In the genomic region with DNA sequence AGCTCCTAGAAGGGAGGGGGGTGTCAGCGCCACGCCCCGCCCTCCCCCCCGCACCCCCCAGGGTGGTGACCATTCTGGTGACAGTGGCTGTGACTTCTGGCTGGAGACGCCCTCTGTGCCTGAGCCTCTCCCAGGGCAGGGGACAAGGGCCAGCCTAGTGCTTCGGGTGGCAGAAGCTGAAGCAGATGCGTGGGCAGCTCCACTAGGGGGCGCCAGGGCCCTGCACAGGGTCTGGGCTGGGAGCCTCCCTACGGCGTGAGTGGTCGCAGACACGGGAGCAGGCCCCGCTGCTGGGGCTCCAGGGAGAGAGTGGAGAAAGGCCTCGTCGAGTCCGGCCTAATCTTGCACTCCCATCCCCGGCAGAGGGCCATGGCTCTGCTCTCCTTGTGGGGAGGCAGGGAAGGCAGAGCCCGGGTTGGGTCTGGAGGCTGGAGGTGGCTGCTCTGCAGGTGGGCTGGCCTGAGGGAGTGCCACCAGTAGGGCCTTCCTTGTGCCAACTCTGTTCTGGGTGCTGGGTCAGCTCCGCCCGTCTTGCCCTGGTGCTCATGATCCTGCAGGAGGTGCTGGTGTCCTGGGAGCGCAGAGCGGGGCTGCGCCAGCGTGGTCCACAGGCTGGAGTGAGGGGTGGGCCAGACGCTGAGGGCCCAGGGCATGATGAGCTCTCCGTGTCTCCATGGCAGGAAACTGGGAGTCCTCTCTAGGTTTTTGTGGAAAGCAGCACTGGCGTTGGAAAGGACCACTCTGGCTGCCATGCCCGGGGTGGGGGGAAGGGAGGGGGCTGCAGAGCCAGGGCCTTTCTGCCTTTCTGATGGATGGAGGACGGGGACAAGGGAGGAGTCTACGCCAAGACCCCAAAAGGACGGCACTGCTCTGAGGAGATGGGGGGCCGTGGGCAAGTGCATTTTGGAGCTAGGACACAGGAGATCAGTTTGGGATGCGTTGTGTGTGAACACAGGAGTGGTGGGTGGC, we compare ENCODE assay signal across 7 cellular contexts. TPM values are rescaled to one million over a fixed set of nuclear protein-coding genes. Genes with fewer than 3 reads are reported as not detected.
DNase-seq lines count a peak whose midpoint lies in the region; ATAC-seq and TF ChIP-seq lines count a peak whose summit lies in the region.

No MANE protein-coding gene starts in this region.

- ATAC-seq in HG02798 (IDR thresholded peaks at IDR 0.05; ENCODE audit: poor library complexity, unreplicated experiment): no peak

- peaks cover 31% of the 10 kb centered on the region for H3K4me1 Mint-ChIP-seq in nephron progenitor cell

- H3K4me3 ChIP-seq in uterus: no peak overlapping the region

- no peaks in the 10 kb centered on the region for H3K9me3 Mint-ChIP-seq in nephron progenitor cell

- no peaks in the 10 kb centered on the region for H3K36me3 Mint-ChIP-seq in nephron progenitor cell (ENCODE audit: low read depth)

- TF ChIP-seq CTCF in GM13976 (IDR thresholded peaks at IDR 0.05; ENCODE audit: borderline replicate concordance, control extremely low read depth, extremely low read depth, insufficient read depth, missing control alignments): peak; percentile 85
- peak; percentile 75 for TF ChIP-seq CTCF in nephron progenitor cell (IDR thresholded peaks at IDR 0.05)
- peak; percentile 31 to 45 (median 36) for TF ChIP-seq CTCF in uterus (IDR thresholded peaks at IDR 0.05)

- no peak overlapping the region for H3K4me3 Mint-ChIP-seq in nephron progenitor cell

- peak; percentile 85 for DNase-seq in GM13976 (ENCODE audit: low spot score)
- peak; percentile 20 for DNase-seq in NCI-H345 treated with DMSO at 0.1 percent for 48 hours (lab: John Stamatoyannopoulos, UW; ENCODE audit: unreplicated experiment)
- DNase-seq in activated CD4-positive, alpha-beta T cell treated with anti-CD3 and anti-CD28 coated beads, Interleukin-2, amount 50 U/mL, for 24 hours (ENCODE audit: low read depth in 1 of 2, low spot score in 1 of 2): peak; percentile 30 to 52
- peak; percentile 49 for DNase-seq in effector CD8-positive, alpha-beta T cell (lab: John Stamatoyannopoulos, UW)
- peak; percentile 84 for DNase-seq in nephron progenitor cell
- DNase-seq in uterus: no peak

- no peaks in the 10 kb centered on the region for H3K9me3 ChIP-seq in uterus

- H3K27ac ChIP-seq in uterus: no peak overlapping the region

- H3K27me3 Mint-ChIP-seq in nephron progenitor cell (ENCODE audit: low read depth, poor library complexity): no peaks in the 10 kb centered on the region

- no peaks in the 10 kb centered on the region for H3K36me3 ChIP-seq in uterus

- no peak overlapping the region for H3K27ac Mint-ChIP-seq in nephron progenitor cell

- no peak for TF ChIP-seq POLR2A in uterus (IDR thresholded peaks at IDR 0.05)

- intact Hi-C loops in uterus (cut with DNase I; ENCODE audit: low total_unique reads): loop anchor here (5.0 kb wide), 1 partner anchor 58 kb away; the partner anchor contains the start of gene NOTUM

- no peaks in the 10 kb centered on the region for H3K27me3 ChIP-seq in uterus

- peaks cover 0 to 20% of the 10 kb centered on the region in 2 donors for H3K4me1 ChIP-seq in uterus

- in situ Hi-C loops in GM13976 (cut with MboI; ENCODE audit: low sequenced_read_pairs, unreplicated experiment): loop anchor here (10.0 kb wide), 1 partner anchor 135 kb away; no protein-coding TSS in a partner anchor

RNA-seq across cellular contexts. Expression of gene CENPX, which starts 2.5 kb away (rescaled TPM):
- total RNA-seq in uterus: 100 to 1,000 TPM in 1 of 4 donors, 10 to 100 TPM in 3; 26.7 to 212 (median 49.8) TPM

RNA-seq across cellular contexts. Expression of gene LRRC45, which starts 2.9 kb away (rescaled TPM):
- 10 to 100 TPM in 1 of 4 donors, 1 to 10 TPM in 2, under 1 TPM in 1; 0.29 to 14.2 (median 5.3) TPM for total RNA-seq in uterus

RNA-seq across cellular contexts. Expression of gene RAC3, which starts 11.3 kb away (rescaled TPM):
- 1 to 10 TPM in 1 of 4 donors, under 1 TPM in 1, not detected in 2; 0.91 to 8.4 TPM for total RNA-seq in uterus

RNA-seq across cellular contexts. Expression of gene DCXR, which starts 17.3 kb away (rescaled TPM):
- 100 to 1,000 TPM in 1 of 4 donors, 10 to 100 TPM in 3; 23.8 to 125 (median 67.5) TPM for total RNA-seq in uterus

RNA-seq across cellular contexts. Expression of gene RFNG, which starts 31.4 kb away (rescaled TPM):
- total RNA-seq in uterus: 10 to 100 TPM; 11.8 to 33.7 (median 23.3) TPM

Comparison
In these comparisons a context has a peak if more than half of its experiments do, and no peak if none do; other contexts are left out.
1. DNase-seq: peak in GM13976 (single experiment), NCI-H345 treated with DMSO at 0.1 percent for 48 hours (single experiment), activated CD4-positive, alpha-beta T cell treated with anti-CD3 and anti-CD28 coated beads, Interleukin-2, amount 50 U/mL, for 24 hours (2 of 2), effector CD8-positive, alpha-beta T cell (single experiment) and nephron progenitor cell (single experiment); none in uterus (0 of 2).
2. Peak in every context shown above with its lines, with median percentiles within 50 percentile points of each other: CTCF ChIP-seq.